Comparison of ENCODE assay signal across 8 cellular contexts in genomic region chr20:10670521-10671220, GRCh38. TPM values are rescaled to one million over a fixed set of nuclear protein-coding genes. Genes with fewer than 3 reads are reported as not detected.
DNase-seq lines count a peak whose midpoint lies in the region; ATAC-seq, FAIRE-seq and TF ChIP-seq lines count a peak whose summit lies in the region.

No MANE protein-coding gene starts in this region.

- H3K36me3 ChIP-seq in HAP-1 (replicated peaks) = peaks cover 5% of the 10 kb centered on the region; the same call in 1 of the 2 replicates
- peaks cover 65% of the 10 kb centered on the region for H3K36me3 ChIP-seq in PC-3 (ENCODE audit: low read depth, low read length)

- peak overlapping the region; percentile 97 for H3K9ac ChIP-seq in PC-3 (ENCODE audit: low read length)

- peak; percentile 93 for FAIRE-seq in GM12892 (lab: Jason Lieb, UNC)

- no peaks in the 10 kb centered on the region for H3K27me3 ChIP-seq in HAP-1 (ENCODE audit: low read depth)
- no peaks in the 10 kb centered on the region for H3K27me3 ChIP-seq in PC-3 (ENCODE audit: low read length)
- H3K27me3 ChIP-seq in foreskin keratinocyte = no peaks in the 10 kb centered on the region

- H3K9me3 Mint-ChIP-seq in stimulated activated effector memory CD8-positive, alpha-beta T cell treated with anti-CD3 and anti-CD28 coated beads, Interleukin-12 subunit alpha, Interleukin-12 subunit beta, amount 100 ng/mL, for 72 hours = no peaks in the 10 kb centered on the region

- peaks cover 90% of the 10 kb centered on the region for H3K79me2 ChIP-seq in PC-3 (ENCODE audit: low read length)

- TF ChIP-seq POLR2A in GM12892 (IDR thresholded peaks at IDR 0.05; ENCODE audit: low read depth, low read length) = no peak

- intact Hi-C loops in PC-3 (cut with micrococcal nuclease) = loop anchor here (1.0 to 10.0 kb wide), 7 partner anchors 73 to 784 kb away; partner anchors contain the start of gene MKKS

- H3K4me3 Mint-ChIP-seq in stimulated activated effector memory CD8-positive, alpha-beta T cell treated with anti-CD3 and anti-CD28 coated beads, Interleukin-12 subunit alpha, Interleukin-12 subunit beta, amount 100 ng/mL, for 72 hours = peak overlapping the region; percentile 8

- H3K27ac ChIP-seq in PC-3 (ENCODE audit: low read length) (peak overlapping the region; percentile 95), foreskin keratinocyte (peak overlapping the region; percentile 92)

- H3K4me1 Mint-ChIP-seq in stimulated activated effector memory CD8-positive, alpha-beta T cell treated with anti-CD3 and anti-CD28 coated beads, Interleukin-12 subunit alpha, Interleukin-12 subunit beta, amount 100 ng/mL, for 72 hours = peaks cover 29% of the 10 kb centered on the region

- H3K9me3 ChIP-seq in HAP-1 = no peaks in the 10 kb centered on the region
- no peaks in the 10 kb centered on the region for H3K9me3 ChIP-seq in PC-3 (ENCODE audit: low read length)

- no peaks in the 10 kb centered on the region for H3F3A ChIP-seq in PC-3 (ENCODE audit: low read length, unreplicated experiment)

- H3K4me3 ChIP-seq in HAP-1 = peak overlapping the region; percentile 54
- peak overlapping the region; percentile 95 for H3K4me3 ChIP-seq in PC-3 (ENCODE audit: low read length)

- no peaks in the 10 kb centered on the region for H3K36me3 Mint-ChIP-seq in stimulated activated effector memory CD8-positive, alpha-beta T cell treated with anti-CD3 and anti-CD28 coated beads, Interleukin-12 subunit alpha, Interleukin-12 subunit beta, amount 100 ng/mL, for 72 hours

- H3K4me1 ChIP-seq in HAP-1 (peaks cover 40% of the 10 kb centered on the region), PC-3 (ENCODE audit: insufficient read depth, low read length) (peaks cover 30% of the 10 kb centered on the region), foreskin keratinocyte (peaks cover 41% of the 10 kb centered on the region)

- H3K27ac Mint-ChIP-seq in stimulated activated effector memory CD8-positive, alpha-beta T cell treated with anti-CD3 and anti-CD28 coated beads, Interleukin-12 subunit alpha, Interleukin-12 subunit beta, amount 100 ng/mL, for 72 hours = no peak overlapping the region

- TF ChIP-seq CTCF in PC-3 (conservative IDR thresholded peaks at IDR 0.05; ENCODE audit: low read depth, low read length) (no peak), foreskin keratinocyte (conservative IDR thresholded peaks at IDR 0.05) (no peak)

- in situ Hi-C loops in HAP-1 (cut with MboI; ENCODE audit: low sequenced_read_pairs) = no loop called here

- CTCF ChIA-PET in PC-3 (lab: Charles Lee) = interaction anchor here (0.6 to 1.2 kb wide), 6 partner anchors 11 to 874 kb away, joined by 3 to 5 read pairs (median 3); no protein-coding TSS in a partner anchor

- no peaks in the 10 kb centered on the region for H3K9me2 ChIP-seq in PC-3 (replicated peaks; ENCODE audit: low read length)

- no TSS peak for BruUV-seq in PC-3 (replicated peaks; lab: Mats Ljungman, UMichigan)

- POLR2A ChIA-PET in PC-3 (lab: Charles Lee; ENCODE audit: unreplicated experiment) = interaction anchor here (0.6 to 1.0 kb wide), 4 partner anchors 72 to 508 kb away, joined by 3 to 6 read pairs (median 5); no protein-coding TSS in a partner anchor

- no peak overlapping the region for H2AFZ ChIP-seq in PC-3 (ENCODE audit: low read length)

- peak; percentile 41 for DNase-seq in GM12892 (ENCODE audit: insufficient read length)
- peak in 1 of 2 experiments; percentile 35 for DNase-seq in HAP-1 (ENCODE audit: low spot score in 2 of 2)
- DNase-seq in PC-3 = no peak
- DNase-seq in foreskin keratinocyte = peak in 1 of 2 donors; percentile 28
- no peak for DNase-seq in stimulated activated effector memory CD8-positive, alpha-beta T cell treated with anti-CD3 and anti-CD28 coated beads, Interleukin-12 subunit alpha, Interleukin-12 subunit beta, amount 100 ng/mL, for 72 hours (ENCODE audit: low spot score in 2 of 2)
- no peak for DNase-seq in cortex of kidney (lab: John Stamatoyannopoulos, UW)
- no peak for DNase-seq in SIG-M5 treated with dmso at 0.1 percent for 504 hours (lab: John Stamatoyannopoulos, UW; ENCODE audit: unreplicated experiment)
- DNase-seq in NCI-H1092 treated with DMSO at 0.1 percent for 48 hours (lab: John Stamatoyannopoulos, UW) = no peak

- ATAC-seq in PC-3 (no peak), foreskin keratinocyte (no peak)
- ATAC-seq in stimulated activated effector memory CD8-positive, alpha-beta T cell treated with anti-CD3 and anti-CD28 coated beads, Interleukin-12 subunit alpha, Interleukin-12 subunit beta, amount 100 ng/mL, for 72 hours = no peak

- H4K20me1 ChIP-seq in PC-3 (ENCODE audit: low read length) = peaks cover 72% of the 10 kb centered on the region

- peak overlapping the region; percentile 89 for H3K4me2 ChIP-seq in PC-3 (ENCODE audit: low read length)

RNA-seq across cellular contexts. Expression of gene JAG1, which starts 3.1 kb away (rescaled TPM):
- 0.83 TPM for polyA plus RNA-seq in GM12892 (2012; ENCODE audit: missing spikeins)
- total RNA-seq in PC-3 (2014; rRNA removed) (176 and 184 TPM in 2 replicates), foreskin keratinocyte (150 and 236 TPM in 2 replicates)
- 29.9 and 36.7 TPM in 2 replicates for polyA plus RNA-seq in foreskin keratinocyte
